Comparison of ENCODE assay signal across 1 cellular context in genomic region chr12:52104426-52105089, GRCh38. TPM values are rescaled to one million over a fixed set of nuclear protein-coding genes. Genes with fewer than 3 reads are reported as not detected.
"Had no signal": no experiment of that assay in that cellular context is flagged by ENCODE, and none has a peak within 500 bp of the region (broad histone marks: within the 10 kb centered on the region; RNA-seq: fewer than 3 reads in every experiment).

No MANE protein-coding gene starts in this region.

RNA-seq across cellular contexts. Expression of gene SMIM41, which starts 25.1 kb away (rescaled TPM):
- polyA plus RNA-seq: keratinocyte had no signal
